Comparison of ENCODE assay signal across 22 cellular contexts in genomic region chr20:24776755-24777271, GRCh38.
A peak's percentile ranks its signal among the peaks of the same experiment; 100 is the strongest.
DNase-seq lines count a peak whose midpoint lies in the region; ATAC-seq, FAIRE-seq and TF ChIP-seq lines count a peak whose summit lies in the region.
"Had no signal": no experiment of that assay in that cellular context is flagged by ENCODE, and none has a peak within 500 bp of the region (broad histone marks: within the 10 kb centered on the region; RNA-seq: fewer than 3 reads in every experiment).

No MANE protein-coding gene starts in this region.

- no peak overlapping the region for H3K4me3 Mint-ChIP-seq in neural crest cell

- H3K36me3 Mint-ChIP-seq in neural crest cell (ENCODE audit: low read depth) = no peaks in the 10 kb centered on the region
- H3K36me3 Mint-ChIP-seq: CD8-positive, alpha-beta memory T cell had no signal

- intact Hi-C loops in tibial artery (cut with DNase I; ENCODE audit: low total_unique reads) = no loop called here

- peaks cover 4% of the 10 kb centered on the region for H3K9me3 Mint-ChIP-seq in neural crest cell

- peaks cover 0 to 4% (median 0%) of the 10 kb centered on the region in 4 donors for H3K4me1 ChIP-seq in tibial artery
- H3K4me1 ChIP-seq: Peyer's patch had no signal

- H3K27ac ChIP-seq in tibial artery = no peak overlapping the region
- H3K27ac ChIP-seq: 22Rv1, Peyer's patch, SJSA1 had no signal

- TF ChIP-seq CTCF in bronchial epithelial cell (IDR thresholded peaks at IDR 0.05; ENCODE audit: insufficient read depth, low read length, severe bottlenecking) = no peak
- TF ChIP-seq CTCF in neural crest cell (conservative IDR thresholded peaks at IDR 0.05) = no peak
- TF ChIP-seq CTCF in tibial artery (IDR thresholded peaks at IDR 0.05) = no peak

- H3K27me3 ChIP-seq in bronchial epithelial cell (ENCODE audit: control insufficient read depth, insufficient read depth, low read length) = no peaks in the 10 kb centered on the region
- H3K27me3 ChIP-seq in tibial artery = peaks cover 0 to 6% of the 10 kb centered on the region in 2 donors
- H3K27me3 ChIP-seq: Peyer's patch, SJSA1 had no signal

- H3K4me3 ChIP-seq in bronchial epithelial cell (ENCODE audit: low read depth, low read length) = no peak overlapping the region
- no peak overlapping the region for H3K4me3 ChIP-seq in tibial artery
- H3K4me3 ChIP-seq: Peyer's patch, SJSA1 had no signal

- ATAC-seq in HG03045 (IDR thresholded peaks at IDR 0.05; ENCODE audit: unreplicated experiment) = no peak
- ATAC-seq: Right ventricle myocardium inferior had no signal

- H3K9me3 ChIP-seq in tibial artery = no peaks in the 10 kb centered on the region
- H3K9me3 ChIP-seq: Peyer's patch had no signal

- H3K27me3 Mint-ChIP-seq in neural crest cell (ENCODE audit: low read depth) = peaks cover 41% of the 10 kb centered on the region

- peak overlapping the region; percentile 60 for H3K27ac Mint-ChIP-seq in neural crest cell (ENCODE audit: unreplicated experiment)
- H3K27ac Mint-ChIP-seq: CD8-positive, alpha-beta memory T cell; IgD-negative memory B cell had no signal

- peak; percentile 7 for DNase-seq in activated T-cell treated with anti-CD3 and anti-CD28 coated beads, Interleukin-2, amount 50 U/mL, for 1 hour
- no peak for DNase-seq in activated T-cell treated with anti-CD3 and anti-CD28 coated beads, Interleukin-2, amount 50 U/mL, for 48 hours
- no peak for DNase-seq in bronchial epithelial cell (ENCODE audit: low read depth)
- no peak for DNase-seq in neural crest cell (ENCODE audit: low read depth, low spot score)
- peak; percentile 5 to 33 for DNase-seq in tibial artery
- no peak for DNase-seq in effector CD8-positive, alpha-beta T cell (lab: John Stamatoyannopoulos, UW)
- DNase-seq in DMS53 treated with DMSO at 0.1 percent for 48 hours (lab: John Stamatoyannopoulos, UW; ENCODE audit: unreplicated experiment) = no peak
- DNase-seq: C1 segment of cervical spinal cord; CD8-positive, alpha-beta memory T cell; DMS53; EL; Karpas-422; NCI-H1694 treated with DMSO at 0.1 percent for 48 hours; NCI-H2081 treated with DMSO at 0.1 percent for 48 hours; NCI-H82 had no signal

- no peaks in the 10 kb centered on the region for H3K4me1 Mint-ChIP-seq in neural crest cell
- H3K4me1 Mint-ChIP-seq: CD8-positive, alpha-beta memory T cell had no signal

- peak; percentile 73 for FAIRE-seq in bronchial epithelial cell (lab: Jason Lieb, UNC)
- FAIRE-seq: H54 had no signal

- H3K36me3 ChIP-seq in bronchial epithelial cell (ENCODE audit: control insufficient read depth, insufficient read depth, low read length) (no peaks in the 10 kb centered on the region), tibial artery (no peaks in the 10 kb centered on the region)
- H3K36me3 ChIP-seq: Peyer's patch, SJSA1 had no signal

Comparison
In these comparisons a context has a peak if more than half of its experiments do, and no peak if none do; other contexts are left out.
1. DNase-seq: peak in activated T-cell treated with anti-CD3 and anti-CD28 coated beads, Interleukin-2, amount 50 U/mL, for 1 hour (single experiment) and tibial artery (2 of 2); none in activated T-cell treated with anti-CD3 and anti-CD28 coated beads, Interleukin-2, amount 50 U/mL, for 48 hours (0 of 2), bronchial epithelial cell (single experiment), neural crest cell (single experiment), effector CD8-positive, alpha-beta T cell (single experiment) and DMS53 treated with DMSO at 0.1 percent for 48 hours (single experiment).